16 cellular contexts compared by ENCODE assay signal in the genomic region with DNA sequence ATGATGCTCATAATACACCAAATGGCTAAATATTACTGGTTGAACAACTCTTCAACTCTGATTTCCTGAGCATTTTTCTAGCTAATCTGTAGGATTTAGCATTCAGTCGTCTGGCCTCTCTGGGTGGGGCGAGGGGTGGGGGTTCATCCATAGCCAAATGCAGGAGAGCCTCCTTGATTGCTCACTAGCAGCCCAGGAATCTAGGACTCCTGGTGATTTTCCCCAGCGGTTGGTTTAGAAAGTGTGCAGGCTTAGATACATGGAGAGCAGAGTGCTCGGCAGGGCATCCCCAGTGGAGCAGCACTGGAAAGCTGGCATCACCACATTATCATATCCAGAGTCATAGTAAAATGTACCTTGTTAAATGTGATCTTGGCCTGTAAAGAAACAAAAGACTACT.
DNase-seq lines count a peak whose midpoint lies in the region; TF ChIP-seq lines count a peak whose summit lies in the region.
"Had no signal": no experiment of that assay in that cellular context is flagged by ENCODE, and none has a peak within 500 bp of the region (broad histone marks: within the 10 kb centered on the region; RNA-seq: fewer than 3 reads in every experiment).

No MANE protein-coding gene starts in this region.

- 49% methylated on average over 4 of the region's 4 CpGs for WGBS in smooth muscle cell (ENCODE audit: low lambda C conversion rate)

- no peaks in the 10 kb centered on the region for H3K27me3 ChIP-seq in SJCRH30
- peaks cover 24% of the 10 kb centered on the region for H3K27me3 ChIP-seq in smooth muscle cell (ENCODE audit: low read depth)
- H3K27me3 ChIP-seq: BE2C had no signal

- TF ChIP-seq CTCF in smooth muscle cell (IDR thresholded peaks at IDR 0.05; ENCODE audit: borderline replicate concordance, insufficient read depth, poor library complexity, severe bottlenecking), result no peak

- DNase-seq in NCI-H82 (lab: John Stamatoyannopoulos, UW) (peak; percentile 12), NCI-H82 treated with DMSO at 0.1 percent for 48 hours (lab: John Stamatoyannopoulos, UW; ENCODE audit: unreplicated experiment) (no peak), SJCRH30 (peak; percentile 26 to 58), smooth muscle cell (lab: John Stamatoyannopoulos, UW; ENCODE audit: unreplicated experiment) (no peak), NCI-H1092 treated with DMSO at 0.1 percent for 48 hours (lab: John Stamatoyannopoulos, UW) (no peak), kidney tubule cell (ENCODE audit: low spot score) (no peak)
- DNase-seq in activated T-helper 2 cell treated with anti-CD3 and anti-CD28 coated beads, Interferon-gamma antibody, Interleukin-2, Interleukin-4, amounts not matched to agents 10 μg/mL and 5 μg/mL and 100 μg/mL, durations not matched to agents 14 hours and 24 hours and 36 hours (ENCODE audit: low spot score), result no peak
- DNase-seq: 8988T; ACHN; BE2C; CD4-positive, CD25-positive, alpha-beta regulatory T cell; DMS153; DMS79; GDM1; H9 had no signal

- no peak overlapping the region for H3K4me3 Mint-ChIP-seq in activated T-helper 2 cell treated with anti-CD3 and anti-CD28 coated beads, Interferon-gamma antibody, Interleukin-2, Interleukin-4, amounts not matched to agents 10 μg/mL and 5 μg/mL and 100 μg/mL, durations not matched to agents 14 hours and 24 hours and 36 hours (ENCODE audit: low read depth)
- H3K4me3 Mint-ChIP-seq: CD4-positive, CD25-positive, alpha-beta regulatory T cell; H9; IgD-negative memory B cell had no signal

- H3K9me3 ChIP-seq in SJCRH30 (replicated peaks) (no peaks in the 10 kb centered on the region), smooth muscle cell (replicated peaks; ENCODE audit: low read depth) (no peaks in the 10 kb centered on the region)
- H3K9me3 ChIP-seq: BE2C had no signal

- H3K36me3 Mint-ChIP-seq in activated T-helper 2 cell treated with anti-CD3 and anti-CD28 coated beads, Interferon-gamma antibody, Interleukin-2, Interleukin-4, amounts not matched to agents 10 μg/mL and 5 μg/mL and 100 μg/mL, durations not matched to agents 14 hours and 24 hours and 36 hours (ENCODE audit: low read depth), result no peaks in the 10 kb centered on the region
- H3K36me3 Mint-ChIP-seq: CD4-positive, CD25-positive, alpha-beta regulatory T cell; IgD-negative memory B cell had no signal

- no peaks in the 10 kb centered on the region for H3F3A ChIP-seq in smooth muscle cell (ENCODE audit: low read depth)

- no peak overlapping the region for H3K9ac ChIP-seq in smooth muscle cell (ENCODE audit: low read depth)

- H3K36me3 ChIP-seq in SJCRH30, result no peaks in the 10 kb centered on the region
- no peaks in the 10 kb centered on the region for H3K36me3 ChIP-seq in smooth muscle cell (ENCODE audit: low read depth)
- H3K36me3 ChIP-seq: BE2C had no signal

- no peak overlapping the region for H3K27ac Mint-ChIP-seq in activated T-helper 2 cell treated with anti-CD3 and anti-CD28 coated beads, Interferon-gamma antibody, Interleukin-2, Interleukin-4, amounts not matched to agents 10 μg/mL and 5 μg/mL and 100 μg/mL, durations not matched to agents 14 hours and 24 hours and 36 hours
- H3K27ac Mint-ChIP-seq: IgD-negative memory B cell had no signal

- intact Hi-C loops in activated T-helper 2 cell treated with anti-CD3 and anti-CD28 coated beads, Interferon-gamma antibody, Interleukin-2, Interleukin-4, amounts not matched to agents 10 μg/mL and 5 μg/mL and 100 μg/mL, durations not matched to agents 14 hours and 24 hours and 36 hours (cut with micrococcal nuclease), result no loop called here

- peaks cover 12% of the 10 kb centered on the region for H3K27me3 Mint-ChIP-seq in activated T-helper 2 cell treated with anti-CD3 and anti-CD28 coated beads, Interferon-gamma antibody, Interleukin-2, Interleukin-4, amounts not matched to agents 10 μg/mL and 5 μg/mL and 100 μg/mL, durations not matched to agents 14 hours and 24 hours and 36 hours (ENCODE audit: low read depth)

- no peaks in the 10 kb centered on the region for H4K20me1 ChIP-seq in smooth muscle cell (ENCODE audit: low read depth)

- H2AFZ ChIP-seq in smooth muscle cell (ENCODE audit: low read depth), result no peak overlapping the region

- H3K9me3 Mint-ChIP-seq in activated T-helper 2 cell treated with anti-CD3 and anti-CD28 coated beads, Interferon-gamma antibody, Interleukin-2, Interleukin-4, amounts not matched to agents 10 μg/mL and 5 μg/mL and 100 μg/mL, durations not matched to agents 14 hours and 24 hours and 36 hours, result no peaks in the 10 kb centered on the region
- H3K9me3 Mint-ChIP-seq: H9, IgD-negative memory B cell had no signal

- no peaks in the 10 kb centered on the region for H3K4me1 Mint-ChIP-seq in activated T-helper 2 cell treated with anti-CD3 and anti-CD28 coated beads, Interferon-gamma antibody, Interleukin-2, Interleukin-4, amounts not matched to agents 10 μg/mL and 5 μg/mL and 100 μg/mL, durations not matched to agents 14 hours and 24 hours and 36 hours (ENCODE audit: low read depth)
- H3K4me1 Mint-ChIP-seq: CD4-positive, CD25-positive, alpha-beta regulatory T cell; IgD-negative memory B cell had no signal

- peak overlapping the region; percentile 13 for H3K4me2 ChIP-seq in smooth muscle cell

- H3K4me3 ChIP-seq in SJCRH30 (no peak overlapping the region), smooth muscle cell (no peak overlapping the region)

- no peaks in the 10 kb centered on the region for H3K79me2 ChIP-seq in smooth muscle cell (ENCODE audit: low read depth)

- H3K27ac ChIP-seq in SJCRH30 (no peak overlapping the region), smooth muscle cell (ENCODE audit: low read depth) (no peak overlapping the region)

- H3K4me1 ChIP-seq in SJCRH30 (peaks cover 24% of the 10 kb centered on the region), smooth muscle cell (ENCODE audit: low read depth) (peaks cover 16% of the 10 kb centered on the region)
- H3K4me1 ChIP-seq: BE2C had no signal

Comparison
In these comparisons a context has a peak if more than half of its experiments do, and no peak if none do; other contexts are left out.
1. DNase-seq: peak in NCI-H82 (single experiment) and SJCRH30 (2 of 2); none in NCI-H82 treated with DMSO at 0.1 percent for 48 hours (single experiment), smooth muscle cell (single experiment), NCI-H1092 treated with DMSO at 0.1 percent for 48 hours (single experiment), kidney tubule cell (single experiment) and activated T-helper 2 cell treated with anti-CD3 and anti-CD28 coated beads, Interferon-gamma antibody, Interleukin-2, Interleukin-4, amounts not matched to agents 10 μg/mL and 5 μg/mL and 100 μg/mL, durations not matched to agents 14 hours and 24 hours and 36 hours (single experiment).